In the genomic region with DNA sequence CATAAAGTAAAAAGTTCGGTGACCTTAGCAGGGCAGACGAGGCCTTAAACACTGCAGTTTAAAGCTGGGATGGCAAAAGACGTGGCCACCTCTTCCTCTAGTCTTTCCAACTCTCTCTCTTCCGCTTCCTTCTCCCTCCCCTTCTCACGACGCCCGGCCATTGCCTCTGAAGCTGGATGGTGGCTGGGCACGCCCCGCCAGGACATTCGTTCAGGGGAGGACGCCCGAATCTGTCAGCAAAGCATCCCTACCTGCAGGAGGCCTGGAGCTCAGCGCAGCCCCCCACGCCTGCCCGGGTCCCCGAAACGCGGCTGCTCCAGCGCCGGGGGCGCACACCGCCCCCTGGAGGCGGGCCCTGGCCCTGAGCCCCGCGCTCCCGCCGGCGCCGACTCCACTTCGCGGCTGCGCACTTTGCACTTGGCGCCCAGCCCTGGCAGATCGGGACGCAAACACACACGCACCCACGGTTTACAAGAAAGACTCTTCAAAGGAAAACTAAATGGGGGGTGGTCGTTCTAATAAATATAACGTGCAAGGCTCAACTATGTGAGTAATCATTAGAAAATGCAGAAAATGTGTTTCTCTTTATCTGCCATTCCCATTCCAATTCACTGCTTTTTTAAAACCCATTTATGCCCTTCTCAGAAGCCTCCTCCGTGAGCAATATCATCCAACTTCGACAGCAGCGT, we compare ENCODE assay signal across 8 cellular contexts. TPM values are rescaled to one million over a fixed set of nuclear protein-coding genes. Genes with fewer than 3 reads are reported as not detected.
DNase-seq lines count a peak whose midpoint lies in the region; ATAC-seq and TF ChIP-seq lines count a peak whose summit lies in the region.

No MANE protein-coding gene starts in this region.

- TF ChIP-seq POLR2A in Peyer's patch (IDR thresholded peaks at IDR 0.05) (no peak), gastroesophageal sphincter (IDR thresholded peaks at IDR 0.05) (peak in 1 of 2 donors; percentile 30), suprapubic skin (IDR thresholded peaks at IDR 0.05) (no peak)

- DNase-seq in Peyer's patch: peak; percentile 58 to 81 (median 80)
- DNase-seq in activated naive CD4-positive, alpha-beta T cell (lab: John Stamatoyannopoulos, UW): peak in 3 of 4 experiments; percentile 24 to 59 (median 34)
- DNase-seq in omental fat pad (ENCODE audit: low spot score): peak; percentile 33
- DNase-seq in suprapubic skin (ENCODE audit: low spot score in 2 of 2): peak in 1 of 2 donors; percentile 79
- no peak for DNase-seq in NCI-H1694 treated with DMSO at 0.1 percent for 48 hours (lab: John Stamatoyannopoulos, UW)

- H3K4me1 ChIP-seq in Peyer's patch (no peaks in the 10 kb centered on the region), gastroesophageal sphincter (peaks cover 0 to 15% (median 0%) of the 10 kb centered on the region in 3 donors), suprapubic skin (peaks cover 14% of the 10 kb centered on the region)

- H3K36me3 ChIP-seq in Peyer's patch (no peaks in the 10 kb centered on the region), gastroesophageal sphincter (no peaks in the 10 kb centered on the region), suprapubic skin (no peaks in the 10 kb centered on the region)

- WGBS in gastroesophageal sphincter (ENCODE audit: low coverage in 1 of 2), 2 donors: 3% methylated on average over 7 to 12 of the region's 42 CpGs
- WGBS in suprapubic skin: 8% methylated on average over 31 of the region's 42 CpGs

- H3K27me3 ChIP-seq in Peyer's patch (no peaks in the 10 kb centered on the region), gastroesophageal sphincter (no peaks in the 10 kb centered on the region), suprapubic skin (no peaks in the 10 kb centered on the region)

- no peak for TF ChIP-seq EP300 in gastroesophageal sphincter (IDR thresholded peaks at IDR 0.05)
- TF ChIP-seq EP300 in suprapubic skin (IDR thresholded peaks at IDR 0.05): no peak

- H3K4me3 ChIP-seq in Peyer's patch (peak overlapping the region; percentile 32 to 63 (median 51)), gastroesophageal sphincter (peak overlapping the region; percentile 60 to 63), suprapubic skin (peak overlapping the region; percentile 57)

- ATAC-seq in GM19455 (IDR thresholded peaks at IDR 0.05; ENCODE audit: unreplicated experiment) (peak; percentile 50), gastroesophageal sphincter (peak; percentile 89), omental fat pad (ENCODE audit: low FRiP score) (peak; percentile 74), GM21515 (IDR thresholded peaks at IDR 0.05; ENCODE audit: unreplicated experiment) (no peak)

- H3K27ac ChIP-seq in Peyer's patch: peak overlapping the region; percentile 41 to 80 (median 69)
- peak overlapping the region in 3 of 4 donors; percentile 57 to 77 (median 69) for H3K27ac ChIP-seq in gastroesophageal sphincter
- H3K27ac ChIP-seq in suprapubic skin: peak overlapping the region; percentile 74

- peaks cover 0 to 5% (median 0%) of the 10 kb centered on the region in 4 donors for H3K9me3 ChIP-seq in Peyer's patch
- H3K9me3 ChIP-seq in gastroesophageal sphincter: no peaks in the 10 kb centered on the region
- H3K9me3 ChIP-seq in suprapubic skin: no peaks in the 10 kb centered on the region

- TF ChIP-seq CTCF in Peyer's patch (IDR thresholded peaks at IDR 0.05) (peak; percentile 45 to 80 (median 74)), gastroesophageal sphincter (IDR thresholded peaks at IDR 0.05) (peak; percentile 73 to 96 (median 78)), omental fat pad (IDR thresholded peaks at IDR 0.05) (peak in 2 of 3 donors; percentile 16 to 52), suprapubic skin (IDR thresholded peaks at IDR 0.05) (peak in 1 of 2 donors; percentile 84)

RNA-seq across cellular contexts. Expression of a gene that starts 54.7 kb away (rescaled TPM):
- total RNA-seq in Peyer's patch (1 to 10 TPM in 3 of 4 donors, not detected in 1; 1.6 to 3.3 (median 2.7) TPM), gastroesophageal sphincter (10 to 100 TPM in 2 of 4 donors, 1 to 10 TPM in 2; 3.1 to 16.9 (median 7.2) TPM), omental fat pad (10 to 100 TPM in 1 of 4 donors, 1 to 10 TPM in 3; 3.8 to 10.1 (median 6.7) TPM), suprapubic skin (10 to 100 TPM; 14.5 to 35.8 (median 21.4) TPM)
